In the genomic region with DNA sequence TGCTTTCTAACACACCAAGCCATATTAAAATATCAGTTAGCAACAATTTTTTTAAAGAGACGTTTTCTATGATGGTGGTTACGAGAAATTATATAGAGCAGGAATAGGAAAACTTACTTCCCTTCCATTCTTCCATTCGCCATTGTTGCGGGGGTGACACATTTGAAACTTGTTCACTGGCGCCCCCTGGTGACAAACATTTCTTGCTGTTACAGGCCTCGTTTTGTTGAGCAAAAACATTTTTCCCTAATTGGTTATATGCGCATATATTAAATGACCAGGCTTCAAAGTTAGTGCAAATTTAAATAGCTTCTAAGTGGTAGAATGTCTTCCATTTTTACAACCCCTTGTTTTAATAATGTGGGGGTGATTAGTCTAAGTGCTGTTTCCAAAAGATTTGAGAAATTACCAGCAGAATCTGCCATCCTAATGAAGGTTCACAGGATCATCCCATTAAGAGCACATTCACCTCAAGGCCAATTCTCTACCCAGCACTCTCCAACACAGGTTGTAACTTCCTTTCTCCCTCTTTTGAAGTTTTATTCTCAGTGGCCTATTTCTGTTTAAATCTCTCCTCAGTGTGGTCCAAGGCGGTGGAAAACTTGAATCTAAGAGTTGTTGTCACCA, we compare ENCODE assay signal across 8 cellular contexts.
DNase-seq lines count a peak whose midpoint lies in the region; ATAC-seq, FAIRE-seq and TF ChIP-seq lines count a peak whose summit lies in the region.

No MANE protein-coding gene starts in this region.

- no peak overlapping the region for H3K27ac ChIP-seq in kidney (ENCODE audit: low read depth in 2 of 2, low read length in 2 of 2)

- H3K4me1 ChIP-seq in adipocyte (ENCODE audit: control insufficient read depth, insufficient read depth, low read length) (no peaks in the 10 kb centered on the region), kidney (ENCODE audit: control insufficient read depth in 1 of 2, insufficient read depth in 1 of 2, low read depth in 1 of 2, low read length in 2 of 2) (no peaks in the 10 kb centered on the region)

- H3K9ac ChIP-seq in adipocyte (ENCODE audit: low read length) = no peak overlapping the region
- no peak overlapping the region for H3K9ac ChIP-seq in kidney (ENCODE audit: low read length in 2 of 2)

- peak; percentile 7 for DNase-seq in AG10803 (ENCODE audit: low read depth)
- peak; percentile 7 for DNase-seq in GM13977 (ENCODE audit: low spot score)
- peak; percentile 23 to 64 for DNase-seq in NCI-H526 (lab: John Stamatoyannopoulos, UW)
- peak; percentile 38 for DNase-seq in adipocyte (ENCODE audit: low read depth)
- DNase-seq in kidney = peak; percentile 50
- DNase-seq in stromal cell of bone marrow (ENCODE audit: low read depth) = peak; percentile 28
- DNase-seq in GF-D8 (lab: John Stamatoyannopoulos, UW) = no peak

- H3K36me3 ChIP-seq in adipocyte (ENCODE audit: control insufficient read depth, insufficient read depth, low read length, severe bottlenecking) (no peaks in the 10 kb centered on the region), kidney (ENCODE audit: control insufficient read depth in 1 of 2, insufficient read depth in 2 of 2, low read length in 2 of 2) (no peaks in the 10 kb centered on the region)

- in situ Hi-C loops in GM13977 (cut with MboI; ENCODE audit: low pct_unique_long_range_greater_than_20kb, low sequenced_read_pairs, unreplicated experiment) = no loop called here

- TF ChIP-seq CTCF in AG10803 (conservative IDR thresholded peaks at IDR 0.05; ENCODE audit: low read length) (peak; percentile 34), GM13977 (IDR thresholded peaks at IDR 0.05; ENCODE audit: extremely low read depth, insufficient read depth, missing control alignments) (peak; percentile 53), kidney (IDR thresholded peaks at IDR 0.05; ENCODE audit: borderline replicate concordance, extremely low read depth, insufficient read depth) (peak; percentile 54)

- peaks cover 4% of the 10 kb centered on the region for H3K9me3 ChIP-seq in adipocyte (ENCODE audit: control insufficient read depth, low read length)
- no peaks in the 10 kb centered on the region for H3K9me3 ChIP-seq in kidney (ENCODE audit: control insufficient read depth in 1 of 2, low read length in 2 of 2)

- no peak for FAIRE-seq in kidney (lab: Jason Lieb, UNC)

- no peak for ATAC-seq in GM21723 (IDR thresholded peaks at IDR 0.05; ENCODE audit: unreplicated experiment)

- H3K27me3 ChIP-seq in adipocyte (replicated peaks; ENCODE audit: control insufficient read depth, insufficient read depth, low read length) = no peaks in the 10 kb centered on the region

- intact Hi-C loops in kidney (cut with DNase I) = no loop called here

- no peak overlapping the region for H3K4me3 ChIP-seq in AG10803 (ENCODE audit: low read length)
- no peak overlapping the region for H3K4me3 ChIP-seq in adipocyte (ENCODE audit: low read length)
- H3K4me3 ChIP-seq in kidney (ENCODE audit: low read length in 2 of 2) = no peak overlapping the region
